In genomic region chr1:210702512-210702911, GRCh38 we compare ENCODE assay signal across 19 cellular contexts.
"Had no signal": no experiment of that assay in that cellular context is flagged by ENCODE, and none has a peak within 500 bp of the region (broad histone marks: within the 10 kb centered on the region; RNA-seq: fewer than 3 reads in every experiment).

No MANE protein-coding gene starts in this region.

- H3K36me3 Mint-ChIP-seq: naive B cell had no signal

- H3K27me3 Mint-ChIP-seq: naive B cell had no signal

- DNase-seq: dermis blood vessel endothelial cell; dorsolateral prefrontal cortex; effector CD4-positive, alpha-beta T cell; effector memory CD4-positive, alpha-beta T cell; foreskin keratinocyte; heart left ventricle; hypothalamus; left cardiac atrium; left lung; left ventricle myocardium superior; lower lobe of right lung; mesenchymal stem cell; mucosa of descending colon; naive B cell had no signal

- H3K4me1 ChIP-seq: foreskin keratinocyte, gastroesophageal sphincter, left lung, lower lobe of right lung had no signal

- H3K4me3 ChIP-seq: coronary artery, dorsolateral prefrontal cortex, esophagus muscularis mucosa, gastroesophageal sphincter, heart left ventricle, hepatocyte, left lung, lower lobe of right lung, mucosa of descending colon had no signal

- H3K4me3 Mint-ChIP-seq: mesothelial cell of epicardium, naive B cell had no signal

- H3K9me3 ChIP-seq: gastroesophageal sphincter, left lung, lower lobe of right lung, mucosa of descending colon had no signal

- H3K36me3 ChIP-seq: esophagus muscularis mucosa, gastroesophageal sphincter, heart left ventricle, left lung, lower lobe of right lung had no signal

- H3K27me3 ChIP-seq: dorsolateral prefrontal cortex, esophagus muscularis mucosa, foreskin keratinocyte, gastroesophageal sphincter, heart left ventricle, hepatocyte, left lung had no signal

- H3K9me3 Mint-ChIP-seq: naive B cell had no signal

- H3K27ac ChIP-seq: coronary artery, dorsolateral prefrontal cortex, esophagus muscularis mucosa, foreskin keratinocyte, gastroesophageal sphincter, heart left ventricle, hepatocyte, left lung, lower lobe of right lung had no signal

- H3K4me1 Mint-ChIP-seq: mesothelial cell of epicardium, naive B cell had no signal

- ATAC-seq: foreskin keratinocyte, gastroesophageal sphincter, heart left ventricle, left cardiac atrium, left lung, left ventricle myocardium superior, lower lobe of right lung, mucosa of descending colon had no signal

- H3K27ac Mint-ChIP-seq: mesothelial cell of epicardium had no signal
